ENCODE assay signal across 7 cellular contexts in the genomic region with DNA sequence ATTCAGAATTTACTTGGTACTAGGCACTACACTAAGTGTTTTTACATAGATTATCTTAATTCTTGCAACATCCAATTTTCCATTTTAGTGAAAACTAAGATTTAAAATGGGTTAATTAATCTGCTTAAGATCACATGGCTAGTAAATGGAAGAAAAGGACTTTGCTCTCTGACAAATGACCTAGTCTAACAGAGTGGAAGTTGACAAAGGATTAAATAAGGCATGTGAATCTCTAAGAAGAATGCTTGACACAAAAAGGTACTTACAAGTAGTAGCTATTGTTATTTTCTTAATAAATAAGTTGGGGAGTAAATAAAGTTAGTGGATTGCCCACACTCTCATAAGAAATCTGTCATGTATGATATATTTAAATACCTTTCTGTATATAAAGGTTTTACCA.
"Had no signal": no experiment of that assay in that cellular context is flagged by ENCODE, and none has a peak within 500 bp of the region (broad histone marks: within the 10 kb centered on the region; RNA-seq: fewer than 3 reads in every experiment).

No MANE protein-coding gene starts in this region.

- H3K9me3 ChIP-seq: HAP-1 had no signal

- H3K27ac Mint-ChIP-seq: HFFc6 had no signal

- DNase-seq: GM23248, GOT3, H7, HFFc6, IMR-90 had no signal

- H3K4me3 ChIP-seq: GM23248, HAP-1, K562 had no signal

- H2AFZ ChIP-seq: GM23248 had no signal

- H3K27ac ChIP-seq: GM23248 had no signal

- H3K9me3 Mint-ChIP-seq: HFFc6 had no signal

- H3K9ac ChIP-seq: GM23248 had no signal

- H3K36me3 ChIP-seq: HAP-1 had no signal

- H3K4me3 Mint-ChIP-seq: HFFc6 had no signal
